24 cellular contexts compared by ENCODE assay signal in genomic region chr10:117197189-117197588, GRCh38. TPM values are rescaled to one million over a fixed set of nuclear protein-coding genes. Genes with fewer than 3 reads are reported as not detected.
DNase-seq lines count a peak whose midpoint lies in the region; ATAC-seq, FAIRE-seq and TF ChIP-seq lines count a peak whose summit lies in the region.
"Had no signal": no experiment of that assay in that cellular context is flagged by ENCODE, and none has a peak within 500 bp of the region (broad histone marks: within the 10 kb centered on the region; RNA-seq: fewer than 3 reads in every experiment).

Gene KCNK18, plus strand, starts transcription at chr10:117197489. Its CDS starts 0 bp downstream, at chr10:117197489.

- TF ChIP-seq CTCF in kidney (IDR thresholded peaks at IDR 0.05; ENCODE audit: borderline replicate concordance, extremely low read depth, insufficient read depth), result no peak

- H3K9me3 ChIP-seq in kidney (ENCODE audit: control insufficient read depth in 1 of 2, low read length in 2 of 2), result no peaks in the 10 kb centered on the region
- H3K9me3 ChIP-seq: A549, Caco-2 had no signal

- no peaks in the 10 kb centered on the region for H3K27me3 Mint-ChIP-seq in activated T-cell treated with anti-CD3 and anti-CD28 coated beads, Interleukin-2, amount 50 U/mL, for 72 hours (ENCODE audit: low read depth)
- H3K27me3 Mint-ChIP-seq in activated T-cell treated with anti-CD3 and anti-CD28 coated beads, Interleukin-2, amount 50 U/mL, for 4 hours (ENCODE audit: low read depth), result peaks cover 3% of the 10 kb centered on the region

- ATAC-seq in activated T-cell treated with anti-CD3 and anti-CD28 coated beads, Interleukin-2, amount 50 U/mL, for 72 hours (replicated peaks in 1 of 2), result no peak
- ATAC-seq in activated T-cell treated with anti-CD3 and anti-CD28 coated beads, Interleukin-2, amount 50 U/mL, for 4 hours, result no peak
- ATAC-seq in GM21737 (IDR thresholded peaks at IDR 0.05; ENCODE audit: unreplicated experiment), result no peak
- no peak for ATAC-seq in GM18511 (IDR thresholded peaks at IDR 0.05; ENCODE audit: unreplicated experiment)
- ATAC-seq: A549, HCT116 had no signal

- no peak for FAIRE-seq in kidney (lab: Jason Lieb, UNC)
- FAIRE-seq: A549, D721Med, G401.6, GM12891, GM18507 had no signal

- no peaks in the 10 kb centered on the region for H3K36me3 Mint-ChIP-seq in activated T-cell treated with anti-CD3 and anti-CD28 coated beads, Interleukin-2, amount 50 U/mL, for 72 hours (ENCODE audit: insufficient read depth in 2 of 2)
- no peaks in the 10 kb centered on the region for H3K36me3 Mint-ChIP-seq in activated T-cell treated with anti-CD3 and anti-CD28 coated beads, Interleukin-2, amount 50 U/mL, for 4 hours (ENCODE audit: insufficient read depth)

- H3K9ac ChIP-seq in kidney (ENCODE audit: low read length in 2 of 2), result no peak within 1 kb of the TSS
- H3K9ac ChIP-seq: GM23248 had no signal

- H3K36me3 ChIP-seq in kidney (ENCODE audit: control insufficient read depth in 1 of 2, insufficient read depth in 2 of 2, low read length in 2 of 2), result no peaks in the 10 kb centered on the region

- no peak within 1 kb of the TSS for H3K4me3 ChIP-seq in kidney (ENCODE audit: low read length in 2 of 2)
- H3K4me3 ChIP-seq: A549, GM23248 had no signal

- no peak within 1 kb of the TSS for H3K27ac ChIP-seq in kidney (ENCODE audit: low read depth in 2 of 2, low read length in 2 of 2)
- H3K27ac ChIP-seq: 22Rv1, A549, C4-2B, GM23248, HL-60 had no signal

- intact Hi-C loops in kidney (cut with DNase I), result no loop called here
- intact Hi-C loops in posterior vena cava (cut with DNase I), result no loop called here

- H3K27ac Mint-ChIP-seq in activated T-cell treated with anti-CD3 and anti-CD28 coated beads, Interleukin-2, amount 50 U/mL, for 72 hours, result peak within 1 kb of the TSS; percentile 8
- H3K27ac Mint-ChIP-seq: CD4-positive, alpha-beta T cell; HFFc6 had no signal

- no peaks in the 10 kb centered on the region for H3K9me3 Mint-ChIP-seq in activated T-cell treated with anti-CD3 and anti-CD28 coated beads, Interleukin-2, amount 50 U/mL, for 72 hours
- no peaks in the 10 kb centered on the region for H3K9me3 Mint-ChIP-seq in activated T-cell treated with anti-CD3 and anti-CD28 coated beads, Interleukin-2, amount 50 U/mL, for 4 hours
- H3K9me3 Mint-ChIP-seq: CD4-positive, alpha-beta T cell; HFFc6 had no signal

- no peaks in the 10 kb centered on the region for H3K4me1 Mint-ChIP-seq in activated T-cell treated with anti-CD3 and anti-CD28 coated beads, Interleukin-2, amount 50 U/mL, for 72 hours (ENCODE audit: low read depth)
- H3K4me1 Mint-ChIP-seq in activated T-cell treated with anti-CD3 and anti-CD28 coated beads, Interleukin-2, amount 50 U/mL, for 4 hours (ENCODE audit: low read depth), result no peaks in the 10 kb centered on the region

- no peaks in the 10 kb centered on the region for H3K4me1 ChIP-seq in kidney (ENCODE audit: control insufficient read depth in 1 of 2, insufficient read depth in 1 of 2, low read depth in 1 of 2, low read length in 2 of 2)
- H3K4me1 ChIP-seq: A549, Caco-2 had no signal

- H3K4me3 Mint-ChIP-seq in activated T-cell treated with anti-CD3 and anti-CD28 coated beads, Interleukin-2, amount 50 U/mL, for 72 hours, result no peak within 1 kb of the TSS
- H3K4me3 Mint-ChIP-seq in activated T-cell treated with anti-CD3 and anti-CD28 coated beads, Interleukin-2, amount 50 U/mL, for 4 hours, result no peak within 1 kb of the TSS
- H3K4me3 Mint-ChIP-seq: CD4-positive, alpha-beta T cell; HFFc6 had no signal

- no peak for DNase-seq in activated T-cell treated with anti-CD3 and anti-CD28 coated beads, Interleukin-2, amount 50 U/mL, for 72 hours
- DNase-seq in activated T-cell treated with anti-CD3 and anti-CD28 coated beads, Interleukin-2, amount 50 U/mL, for 4 hours, result no peak
- DNase-seq in kidney, result peak; percentile 59
- DNase-seq in posterior vena cava (ENCODE audit: low spot score), result peak; percentile 58
- no peak for DNase-seq in NCI-H128 (lab: John Stamatoyannopoulos, UW; ENCODE audit: unreplicated experiment)
- DNase-seq: AML-193; Caco-2; CD4-positive, alpha-beta T cell; GM23248; H7; HFFc6 had no signal

RNA-seq across cellular contexts. Expression of gene KCNK18, which starts in this region (rescaled TPM):
- not detected for total RNA-seq in activated T-cell treated with anti-CD3 and anti-CD28 coated beads, Interleukin-2, amount 50 U/mL, for 72 hours
- total RNA-seq in activated T-cell treated with anti-CD3 and anti-CD28 coated beads, Interleukin-2, amount 50 U/mL, for 4 hours, result not detected
- total RNA-seq in kidney (not detected), posterior vena cava (not detected)
- not detected for polyA plus RNA-seq in kidney (ENCODE audit: insufficient read depth, low read depth, low replicate concordance)
- total RNA-seq: Caco-2; CD4-positive, alpha-beta T cell; GM23248; H7; HFFc6; HT1080 had no signal
- polyA plus RNA-seq: A549, BJ, GM23248 had no signal

Comparison
In these comparisons a context has a peak if more than half of its experiments do, and no peak if none do; other contexts are left out.
1. Peak in DNase-seq in kidney; RNA of the gene not detected or under 1 TPM.
2. Peak in DNase-seq in posterior vena cava; RNA of the gene not detected or under 1 TPM.